In the genomic region with DNA sequence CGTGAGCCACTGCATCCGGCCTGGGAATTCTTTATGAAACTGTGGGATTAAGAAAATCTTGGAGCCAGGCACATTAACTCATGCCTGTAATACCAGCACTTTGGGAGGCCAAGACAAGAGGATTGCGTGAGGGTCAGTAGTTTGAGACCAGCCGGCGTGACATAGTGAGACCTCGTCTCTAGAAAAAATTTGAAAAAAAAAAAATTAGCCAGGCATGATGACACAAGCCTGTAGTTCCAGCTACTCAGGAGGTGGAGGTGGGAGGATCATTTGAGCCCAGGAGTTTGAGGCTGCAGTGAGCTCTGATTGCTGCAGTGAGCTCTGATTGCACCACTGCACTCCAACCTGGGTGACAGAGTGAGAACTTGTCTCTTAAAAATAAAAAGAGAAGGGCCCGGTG, we compare ENCODE assay signal across 36 cellular contexts.
"Had no signal": no experiment of that assay in that cellular context is flagged by ENCODE, and none has a peak within 500 bp of the region (broad histone marks: within the 10 kb centered on the region; RNA-seq: fewer than 3 reads in every experiment).

No MANE protein-coding gene starts in this region.

- H3K4me2 ChIP-seq: KMS-11 had no signal

- H3K27ac ChIP-seq: KMS-11 had no signal

- H3K9me3 ChIP-seq: MG63 had no signal

- H3K36me3 ChIP-seq: MG63 had no signal

- H3K4me3 ChIP-seq: MG63 had no signal

- H3K27me3 ChIP-seq: MG63 had no signal

- DNase-seq: Karpas-422, Kasumi-1, KG1, MG63, MM.1S, MV-4-11, NCI-H1048, NCI-H1092, NCI-H1092 treated with DMSO at 0.1 percent for 48 hours, NCI-H1105, NCI-H1105 treated with DMSO at 0.1 percent for 48 hours, NCI-H1417, NCI-H1417 treated with DMSO at 0.1 percent for 48 hours, NCI-H1436, NCI-H1436 treated with DMSO at 0.1 percent for 48 hours, NCI-H146, NCI-H1694, NCI-H1694 treated with DMSO at 0.1 percent for 48 hours, NCI-H187, NCI-H187 treated with DMSO at 0.1 percent for 48 hours, NCI-H1930, NCI-H2029, NCI-H2029 treated with DMSO at 0.1 percent for 48 hours, NCI-H2081, NCI-H2081 treated with DMSO at 0.1 percent for 48 hours, NCI-H2107, NCI-H2171, NCI-H2171 treated with DMSO at 0.1 percent for 48 hours, NCI-H2227 treated with DMSO at 0.1 percent for 48 hours, NCI-H226, NCI-H345, NCI-H446, NCI-H446 treated with DMSO at 0.1 percent for 48 hours, NCI-H510A, NCI-H510A treated with DMSO at 0.1 percent for 48 hours had no signal

- H3K9ac ChIP-seq: KMS-11 had no signal
